In genomic region chr16:3938471-3938842, GRCh38 we compare ENCODE assay signal across 8 cellular contexts. TPM values are rescaled to one million over a fixed set of nuclear protein-coding genes. Genes with fewer than 3 reads are reported as not detected.
DNase-seq lines count a peak whose midpoint lies in the region; ATAC-seq and TF ChIP-seq lines count a peak whose summit lies in the region.

No MANE protein-coding gene starts in this region.

- no peaks in the 10 kb centered on the region for H3K79me2 ChIP-seq in SK-N-SH (ENCODE audit: insufficient read depth)

- no peak for TF ChIP-seq EP300 in SK-N-SH (IDR thresholded peaks at IDR 0.05; ENCODE audit: borderline replicate concordance in 1 of 2, low read depth in 1 of 2, low read length in 1 of 2)

- TF ChIP-seq CTCF in SK-N-SH (IDR thresholded peaks at IDR 0.05) (no peak), psoas muscle (IDR thresholded peaks at IDR 0.05) (no peak)

- TF ChIP-seq POLR2A in erythroblast (IDR thresholded peaks at IDR 0.05; ENCODE audit: low read length) (no peak), GM18505 (IDR thresholded peaks at IDR 0.05; ENCODE audit: borderline replicate concordance, extremely low read depth, insufficient read depth, insufficient read length) (no peak)

- H3K4me1 ChIP-seq in BLaER1 treated with 17β-estradiol and CSF1 and Interleukin-3, amounts not matched to agents 10 nM and 100 nM = peaks cover 0 to 22% (median 10%) of the 10 kb centered on the region in 10 experiments; a peak in 15 of 20 replicates
- peaks cover 0 to 2% of the 10 kb centered on the region in 2 experiments; a peak in 1 of 4 replicates for H3K4me1 ChIP-seq in SK-N-SH (ENCODE audit: control insufficient read depth in 1 of 2, insufficient read depth in 2 of 2, low read depth in 1 of 2, low read length in 1 of 2)
- H3K4me1 ChIP-seq in psoas muscle = peaks cover 9% of the 10 kb centered on the region

- no peaks in the 10 kb centered on the region for H3K36me3 ChIP-seq in BLaER1 treated with 17β-estradiol and CSF1 and Interleukin-3, amounts not matched to agents 10 nM and 100 nM
- H3K36me3 ChIP-seq in SK-N-SH (replicated peaks in 1 of 2; ENCODE audit: control insufficient read depth in 1 of 2, insufficient read depth in 2 of 2, low read length in 1 of 2) (no peaks in the 10 kb centered on the region), psoas muscle (ENCODE audit: insufficient read depth in 1 of 2, low read depth in 1 of 2) (no peaks in the 10 kb centered on the region)

- H3K27ac ChIP-seq in BLaER1 treated with 17β-estradiol and CSF1 and Interleukin-3, amounts not matched to agents 10 nM and 100 nM = no peak overlapping the region
- H3K27ac ChIP-seq in SK-N-SH (ENCODE audit: low read depth in 2 of 2, low read length in 1 of 2) (no peak overlapping the region), psoas muscle (no peak overlapping the region)

- H3K9ac ChIP-seq in BLaER1 treated with 17β-estradiol and CSF1 and Interleukin-3, amounts not matched to agents 10 nM and 100 nM = peak overlapping the region in 5 of 11 experiments; percentile 56 to 69 (median 64); a peak in 8 of 22 replicates
- peak overlapping the region; percentile 40; the same call in 1 of the 2 replicates for H3K9ac ChIP-seq in SK-N-SH

- H4K20me1 ChIP-seq in BLaER1 treated with 17β-estradiol and CSF1 and Interleukin-3, amounts not matched to agents 10 nM and 100 nM = no peaks in the 10 kb centered on the region
- H4K20me1 ChIP-seq in SK-N-SH (ENCODE audit: insufficient read depth) = no peaks in the 10 kb centered on the region

- H3K9me2 ChIP-seq in SK-N-SH = no peaks in the 10 kb centered on the region

- H2AFZ ChIP-seq in SK-N-SH (ENCODE audit: low read depth) = peak overlapping the region; percentile 92; the same call in 1 of the 2 replicates

- intact Hi-C loops in Right ventricle myocardium superior (cut with DNase I) = no loop called here
- intact Hi-C loops in psoas muscle (cut with DNase I) = no loop called here

- peak overlapping the region in 5 of 10 experiments; percentile 27 to 56 (median 43); a peak in 4 of 20 replicates for H3K4me3 ChIP-seq in BLaER1 treated with 17β-estradiol and CSF1 and Interleukin-3, amounts not matched to agents 10 nM and 100 nM
- peak overlapping the region in 1 of 2 experiments; percentile 45; a peak in 2 of 4 replicates for H3K4me3 ChIP-seq in SK-N-SH (ENCODE audit: low read depth in 2 of 2, low read length in 1 of 2)
- H3K4me3 ChIP-seq in psoas muscle = peak overlapping the region; percentile 72

- POLR2A ChIA-PET in SK-N-SH (lab: Yijun Ruan, JAX) = no interaction called here

- no peaks in the 10 kb centered on the region for H3K27me3 ChIP-seq in BLaER1 treated with 17β-estradiol and CSF1 and Interleukin-3, amounts not matched to agents 10 nM and 100 nM
- no peaks in the 10 kb centered on the region for H3K27me3 ChIP-seq in SK-N-SH (ENCODE audit: insufficient read depth)
- H3K27me3 ChIP-seq in psoas muscle (ENCODE audit: insufficient read depth in 3 of 3, low read length in 2 of 3) = no peaks in the 10 kb centered on the region

- peaks cover 0 to 14% (median 10%) of the 10 kb centered on the region in 11 experiments; a peak in 18 of 22 replicates for H3K9me3 ChIP-seq in BLaER1 treated with 17β-estradiol and CSF1 and Interleukin-3, amounts not matched to agents 10 nM and 100 nM (replicated peaks in 1 of 11)
- H3K9me3 ChIP-seq in SK-N-SH = no peaks in the 10 kb centered on the region
- no peaks in the 10 kb centered on the region for H3K9me3 ChIP-seq in psoas muscle

- ATAC-seq in Right ventricle myocardium superior (ENCODE audit: poor library complexity) (peak; percentile 33), psoas muscle (peak in 1 of 4 donors; percentile 27), GM18505 (IDR thresholded peaks at IDR 0.05; ENCODE audit: unreplicated experiment) (no peak), GM18498 (IDR thresholded peaks at IDR 0.05; ENCODE audit: unreplicated experiment) (no peak)

- peak overlapping the region; percentile 57 to 97 (median 85) for H3K4me2 ChIP-seq in BLaER1 treated with 17β-estradiol and CSF1 and Interleukin-3, amounts not matched to agents 10 nM and 100 nM
- H3K4me2 ChIP-seq in SK-N-SH = peak overlapping the region; percentile 95

- WGBS in SK-N-SH (ENCODE audit: low lambda C conversion rate) = 82% methylated on average over 19 of the region's 19 CpGs
- WGBS in psoas muscle, 3 donors = 68 to 78% (median 71%) methylated on average over 19 of the region's 19 CpGs

- no peak for TF ChIP-seq RAD21 in SK-N-SH (IDR thresholded peaks at IDR 0.05; ENCODE audit: low read length)

- no peaks in the 10 kb centered on the region for H3F3A ChIP-seq in SK-N-SH (replicated peaks; ENCODE audit: insufficient read depth)

- CTCF ChIA-PET in SK-N-SH (lab: Yijun Ruan, JAX) = interaction anchor here (0.6 to 4.9 kb wide), 37 partner anchors 8 to 654 kb away, joined by 3 to 34 read pairs (median 5); partner anchors contain the start of gene CREBBP

- no peak for DNase-seq in SK-N-SH
- DNase-seq in Right ventricle myocardium superior = no peak
- no peak for DNase-seq in psoas muscle
- DNase-seq in erythroblast (lab: John Stamatoyannopoulos, UW) = no peak
- DNase-seq in effector CD8-positive, alpha-beta T cell (lab: John Stamatoyannopoulos, UW) = no peak

TF ChIP-seq in SK-N-SH, 30 proteins besides CTCF, POLR2A, EP300 and RAD21:
- no peak for TF ChIP-seq POLR2AphosphoS5 (IDR thresholded peaks at IDR 0.05; ENCODE audit: low read depth, low read length)
- no peak for TF ChIP-seq RXRA (IDR thresholded peaks at IDR 0.05; ENCODE audit: borderline replicate concordance, low read depth)
- TF ChIP-seq IRF3 (IDR thresholded peaks at IDR 0.05; ENCODE audit: low read depth, low read length) = no peak
- TF ChIP-seq TEAD4 (IDR thresholded peaks at IDR 0.05; ENCODE audit: borderline replicate concordance, insufficient read depth) = no peak
- TF ChIP-seq USF2 (IDR thresholded peaks at IDR 0.05; ENCODE audit: borderline replicate concordance, low read depth, low read length) = no peak
- no peak for TF ChIP-seq EZH2phosphoT487 (IDR thresholded peaks at IDR 0.05; ENCODE audit: borderline replicate concordance, low read depth)
- TF ChIP-seq RCOR1 (IDR thresholded peaks at IDR 0.05; ENCODE audit: low read length) = no peak
- TF ChIP-seq JUND (IDR thresholded peaks at IDR 0.05) = no peak

RNA-seq across cellular contexts. Expression of gene CREBBP, which starts 57.9 kb away (rescaled TPM):
- polyA plus RNA-seq in SK-N-SH (2012; rRNA removed) = 4.1 and 5.7 TPM in 2 replicates
- polyA plus RNA-seq in SK-N-SH (2012; cell fraction: cytosol; rRNA removed) = 3.1 and 3.6 TPM in 2 replicates
- polyA plus RNA-seq in SK-N-SH (2012; cell fraction: nucleus; rRNA removed) = 14.2 and 14.6 TPM in 2 replicates
- 35.3 TPM for total RNA-seq in Right ventricle myocardium superior
- total RNA-seq in psoas muscle = 10 to 100 TPM; 44.1 to 54.9 (median 50.8) TPM
- 10 to 100 TPM in 2 of 3 donors, 1 to 10 TPM in 1; 7.1 to 31.0 (median 10.1) TPM for polyA plus RNA-seq in psoas muscle
